Comparison of ENCODE assay signal across 17 cellular contexts in the genomic region with DNA sequence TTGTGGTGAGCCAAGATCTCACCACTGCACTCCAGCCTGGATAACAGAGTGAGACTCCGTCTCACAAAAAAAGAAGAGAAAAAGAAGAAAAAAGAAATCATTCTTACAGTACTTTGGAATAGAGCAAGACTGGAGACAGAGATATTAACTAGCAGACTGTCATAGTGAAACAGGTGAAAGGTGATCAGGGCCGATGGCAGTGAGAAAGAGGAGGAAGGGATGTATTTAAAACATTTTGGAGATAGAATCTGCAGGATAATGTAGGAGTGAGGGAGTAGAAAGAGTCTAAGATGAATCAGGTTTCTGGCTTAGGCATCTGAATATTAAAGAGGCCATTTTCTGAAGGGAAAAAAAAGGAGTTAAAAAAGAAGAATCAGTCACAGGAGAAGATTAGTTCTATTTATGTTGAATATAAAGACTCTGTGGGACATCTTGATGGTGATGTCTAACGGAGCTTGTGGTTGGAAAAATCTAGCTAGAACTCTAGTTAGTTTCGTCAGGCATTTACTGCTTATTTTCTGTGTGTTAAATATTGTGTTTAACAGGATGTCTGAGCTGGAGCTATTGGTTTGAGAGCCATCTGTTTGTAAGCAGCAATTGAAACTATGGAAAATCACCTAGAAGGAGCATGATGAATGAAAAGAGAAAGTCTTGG. TPM values are rescaled to one million over a fixed set of nuclear protein-coding genes. Genes with fewer than 3 reads are reported as not detected.
A peak's percentile ranks its signal among the peaks of the same experiment; 100 is the strongest.
DNase-seq lines count a peak whose midpoint lies in the region; ATAC-seq and TF ChIP-seq lines count a peak whose summit lies in the region.
"Had no signal": no experiment of that assay in that cellular context is flagged by ENCODE, and none has a peak within 500 bp of the region (broad histone marks: within the 10 kb centered on the region; RNA-seq: fewer than 3 reads in every experiment).

No MANE protein-coding gene starts in this region.

- H3K27me3 Mint-ChIP-seq in activated T-cell treated with anti-CD3 and anti-CD28 coated beads, Interleukin-2, amount 50 U/mL, for 4 hours (ENCODE audit: low read depth), result peaks cover 16% of the 10 kb centered on the region
- no peaks in the 10 kb centered on the region for H3K27me3 Mint-ChIP-seq in H9 (ENCODE audit: low read depth)
- H3K27me3 Mint-ChIP-seq in activated naive CD8-positive, alpha-beta T cell treated with anti-CD3 and anti-CD28 coated beads, Interleukin-2, amount 50 U/mL, for 24 hours, result no peaks in the 10 kb centered on the region
- H3K27me3 Mint-ChIP-seq in Calu3 (ENCODE audit: unreplicated experiment), result no peaks in the 10 kb centered on the region

- ATAC-seq in activated T-cell treated with anti-CD3 and anti-CD28 coated beads, Interleukin-2, amount 50 U/mL, for 4 hours, result peak; percentile 58 to 59
- ATAC-seq in activated naive CD8-positive, alpha-beta T cell treated with anti-CD3 and anti-CD28 coated beads, Interleukin-2, amount 50 U/mL, for 24 hours, result peak; percentile 77
- ATAC-seq in stimulated activated naive CD8-positive, alpha-beta T cell treated with anti-CD3 and anti-CD28 coated beads, Interleukin-15, Interleukin-2, amounts not matched to agents 100 U/mL and 50 U/mL, for 24 hours, result peak; percentile 81
- no peak for ATAC-seq in HG03432 (IDR thresholded peaks at IDR 0.05; ENCODE audit: unreplicated experiment)

- no peak overlapping the region for H3K4ac ChIP-seq in H9 (ENCODE audit: low read depth, low read length)

- H3K18ac ChIP-seq in H9 (ENCODE audit: insufficient read length, low read depth, low read length), result no peak overlapping the region

- no peak overlapping the region for H4K5ac ChIP-seq in H9 (ENCODE audit: insufficient read length, low read depth, low read length)

- H4K8ac ChIP-seq in H9 (replicated peaks; ENCODE audit: insufficient read length, low read depth, low read length), result no peak overlapping the region

- DNase-seq in activated T-cell treated with anti-CD3 and anti-CD28 coated beads, Interleukin-2, amount 50 U/mL, for 4 hours, result no peak
- DNase-seq in activated T-cell treated with anti-CD3 and anti-CD28 coated beads, Interleukin-2, amount 50 U/mL, for 1 hour, result no peak
- DNase-seq in H9 (no peak), Calu3 (no peak)
- no peak for DNase-seq in activated naive CD8-positive, alpha-beta T cell treated with anti-CD3 and anti-CD28 coated beads, Interleukin-2, amount 50 U/mL, for 24 hours
- no peak for DNase-seq in stimulated activated naive CD8-positive, alpha-beta T cell treated with anti-CD3 and anti-CD28 coated beads, Interleukin-15, Interleukin-2, amounts not matched to agents 100 U/mL and 50 U/mL, for 24 hours
- DNase-seq: ACHN, AML-193, COR-L47, HCEC 1CT, Kasumi-1, MM.1S, NCI-H1105, NCI-H1694, NCI-H524 treated with DMSO at 0.1 percent for 48 hours had no signal

- CTCF ChIA-PET in Calu3 (lab: Charles Lee), result no interaction called here

- no peak overlapping the region for H3T11ph ChIP-seq in H9 (ENCODE audit: low read length)

- no peaks in the 10 kb centered on the region; the same call in 1 of the 2 replicates for H3K79me2 ChIP-seq in H9 (ENCODE audit: insufficient read depth, low read length)

- no peaks in the 10 kb centered on the region for H3K36me3 Mint-ChIP-seq in activated T-cell treated with anti-CD3 and anti-CD28 coated beads, Interleukin-2, amount 50 U/mL, for 4 hours (ENCODE audit: insufficient read depth)
- H3K36me3 Mint-ChIP-seq in H9 (ENCODE audit: insufficient read depth in 1 of 3, low read depth in 3 of 3), result peaks cover 3 to 6% (median 4%) of the 10 kb centered on the region in 3 experiments; a peak in 3 of 7 replicates
- peaks cover 8% of the 10 kb centered on the region for H3K36me3 Mint-ChIP-seq in activated naive CD8-positive, alpha-beta T cell treated with anti-CD3 and anti-CD28 coated beads, Interleukin-2, amount 50 U/mL, for 24 hours (ENCODE audit: low read depth)
- no peaks in the 10 kb centered on the region for H3K36me3 Mint-ChIP-seq in Calu3 (ENCODE audit: insufficient read depth, unreplicated experiment)
- H3K36me3 Mint-ChIP-seq: IgD-negative memory B cell had no signal

- H2AK5ac ChIP-seq in H9 (ENCODE audit: insufficient read length, low read length), result no peak overlapping the region

- no peak overlapping the region for H2AFZ ChIP-seq in H9 (ENCODE audit: low read length)

- H3K4me1 Mint-ChIP-seq in activated T-cell treated with anti-CD3 and anti-CD28 coated beads, Interleukin-2, amount 50 U/mL, for 4 hours (ENCODE audit: low read depth), result peaks cover 13% of the 10 kb centered on the region
- H3K4me1 Mint-ChIP-seq in H9 (peaks cover 57 to 60% of the 10 kb centered on the region in 2 experiments), Calu3 (ENCODE audit: low read depth, unreplicated experiment) (peaks cover 11% of the 10 kb centered on the region)
- H3K4me1 Mint-ChIP-seq in activated naive CD8-positive, alpha-beta T cell treated with anti-CD3 and anti-CD28 coated beads, Interleukin-2, amount 50 U/mL, for 24 hours, result peaks cover 40% of the 10 kb centered on the region

- H2BK5ac ChIP-seq in H9 (ENCODE audit: insufficient read length, low read length), result no peak overlapping the region

- H3K79me1 ChIP-seq in H9 (ENCODE audit: insufficient read depth, low read depth, low read length, poor library complexity, severe bottlenecking), result peaks cover 5% of the 10 kb centered on the region

- H3K9ac ChIP-seq in H9 (ENCODE audit: extremely low read depth, insufficient read length, low read length), result no peak overlapping the region

- H3K4me3 Mint-ChIP-seq in activated T-cell treated with anti-CD3 and anti-CD28 coated beads, Interleukin-2, amount 50 U/mL, for 4 hours, result no peak overlapping the region
- H3K4me3 Mint-ChIP-seq in H9 (no peak overlapping the region), Calu3 (ENCODE audit: low read depth, unreplicated experiment) (no peak overlapping the region)
- H3K4me3 Mint-ChIP-seq in activated naive CD8-positive, alpha-beta T cell treated with anti-CD3 and anti-CD28 coated beads, Interleukin-2, amount 50 U/mL, for 24 hours, result peak overlapping the region; percentile 55
- H3K4me3 Mint-ChIP-seq: IgD-negative memory B cell had no signal

- TF ChIP-seq CTCF in H9 (conservative IDR thresholded peaks at IDR 0.05) (no peak), Calu3 (IDR thresholded peaks at IDR 0.05; ENCODE audit: unreplicated experiment) (no peak)

- H3K9me3 ChIP-seq in H9 (ENCODE audit: control insufficient read depth, low read depth, low read length), result no peaks in the 10 kb centered on the region

- no peak overlapping the region for H2BK120ac ChIP-seq in H9 (ENCODE audit: low read depth, low read length, poor library complexity, severe bottlenecking)

- intact Hi-C loops in Calu3 (cut with micrococcal nuclease; ENCODE audit: unreplicated experiment), result loop anchor here (5.0 kb wide), 1 partner anchor 47 kb away; no protein-coding TSS in a partner anchor

- H3K23me2 ChIP-seq in H9 (ENCODE audit: insufficient read length, low read depth, low read length, poor library complexity, severe bottlenecking), result peaks cover 3% of the 10 kb centered on the region

- H3K27ac Mint-ChIP-seq in H9, result peak overlapping the region; percentile 38 to 91 (median 54); a peak in 6 of 7 replicates
- H3K27ac Mint-ChIP-seq in activated naive CD8-positive, alpha-beta T cell treated with anti-CD3 and anti-CD28 coated beads, Interleukin-2, amount 50 U/mL, for 24 hours, result peak overlapping the region; percentile 85
- no peak overlapping the region for H3K27ac Mint-ChIP-seq in Calu3 (ENCODE audit: unreplicated experiment)

- H4K91ac ChIP-seq in H9 (ENCODE audit: insufficient read length, low read depth, low read length), result no peak overlapping the region

- no peak overlapping the region for H3K14ac ChIP-seq in H9 (ENCODE audit: insufficient read depth, low read length)

- no peak overlapping the region for H3K27ac ChIP-seq in H9 (ENCODE audit: insufficient read length, low read depth, low read length)

- H3K56ac ChIP-seq in H9 (ENCODE audit: insufficient read length, low read depth, low read length), result no peak overlapping the region

- no peak overlapping the region for H3K4me2 ChIP-seq in H9 (ENCODE audit: insufficient read depth, insufficient read length, low read length)

- H2BK15ac ChIP-seq in H9 (ENCODE audit: low read depth, low read length), result no peak overlapping the region

- BruUV-seq in Calu3 (replicated peaks; lab: Mats Ljungman, UMichigan), result no TSS peak

- WGBS in H9 (ENCODE audit: extremely low coverage, insufficient read length, low lambda C conversion rate), result no CpG with 5 or more reads among the region's 4 CpGs

- peaks cover 9% of the 10 kb centered on the region; the same call in 1 of the 2 replicates for H3K4me1 ChIP-seq in H9 (ENCODE audit: insufficient read depth, low read length)

- no peak overlapping the region for H3K23ac ChIP-seq in H9 (ENCODE audit: insufficient read length, low read depth, low read length)

- no peak overlapping the region for H2BK20ac ChIP-seq in H9 (ENCODE audit: low read depth, low read length, poor library complexity, severe bottlenecking)

- no peaks in the 10 kb centered on the region for H3K9me3 Mint-ChIP-seq in activated T-cell treated with anti-CD3 and anti-CD28 coated beads, Interleukin-2, amount 50 U/mL, for 4 hours
- H3K9me3 Mint-ChIP-seq in H9 (no peaks in the 10 kb centered on the region), Calu3 (ENCODE audit: low read depth, unreplicated experiment) (no peaks in the 10 kb centered on the region)
- H3K9me3 Mint-ChIP-seq in activated naive CD8-positive, alpha-beta T cell treated with anti-CD3 and anti-CD28 coated beads, Interleukin-2, amount 50 U/mL, for 24 hours, result no peaks in the 10 kb centered on the region

- H3K27me3 ChIP-seq in H9 (ENCODE audit: insufficient read depth, low read length), result no peaks in the 10 kb centered on the region

- H4K20me1 ChIP-seq in H9 (ENCODE audit: control insufficient read depth, insufficient read depth, insufficient read length), result peaks cover 3% of the 10 kb centered on the region

- H2BK12ac ChIP-seq in H9 (ENCODE audit: insufficient read length, low read depth, low read length), result no peak overlapping the region

RNA-seq across cellular contexts. Expression of a gene that starts 28.4 kb away (rescaled TPM):
- total RNA-seq in activated T-cell treated with anti-CD3 and anti-CD28 coated beads, Interleukin-2, amount 50 U/mL, for 4 hours, result 10 to 100 TPM; 31.2 to 43.1 (median 42.6) TPM
- 58.3 and 59.4 TPM in 2 replicates for total RNA-seq in H9 (2021)
- total RNA-seq in Calu3 (2022), result 24.4 and 25.5 TPM in 2 replicates
